Comparison of ENCODE assay signal across 2 cellular contexts in the genomic region with DNA sequence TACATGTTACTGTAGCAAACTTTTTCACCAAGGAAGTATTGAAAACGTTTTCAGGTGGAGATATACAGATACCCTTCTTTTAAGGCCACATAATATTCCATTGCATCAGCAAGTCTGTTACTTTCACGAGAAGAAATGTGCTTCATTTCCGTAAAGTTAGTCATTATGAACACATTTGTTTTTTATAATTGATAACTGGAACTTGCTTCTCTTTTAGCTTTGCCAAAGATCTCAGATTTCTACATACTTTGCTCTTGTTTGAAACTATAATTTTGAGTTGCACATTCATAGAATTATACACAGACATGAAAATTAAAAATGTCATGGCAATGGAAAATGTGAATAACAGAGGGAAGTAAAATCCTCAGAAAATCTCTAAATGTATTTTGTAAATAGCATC.
TF ChIP-seq lines count a peak whose summit lies in the region.

No MANE protein-coding gene starts in this region.

TF ChIP-seq in SK-N-SH, 30 proteins besides CTCF, POLR2A, EP300 and RAD21 (continued from another document):
- TF ChIP-seq TEAD4 (IDR thresholded peaks at IDR 0.05; ENCODE audit: borderline replicate concordance, insufficient read depth) (no peak), NFIC (IDR thresholded peaks at IDR 0.05; ENCODE audit: borderline replicate concordance) (no peak), ELF1 (IDR thresholded peaks at IDR 0.05) (no peak), MXI1 (IDR thresholded peaks at IDR 0.05; ENCODE audit: low read depth, low read length) (no peak), RCOR1 (IDR thresholded peaks at IDR 0.05; ENCODE audit: low read length) (no peak), RXRA (IDR thresholded peaks at IDR 0.05; ENCODE audit: borderline replicate concordance, low read depth) (no peak), FOXM1 (IDR thresholded peaks at IDR 0.05; ENCODE audit: low read depth) (no peak)
- TF ChIP-seq, protein P1, sequence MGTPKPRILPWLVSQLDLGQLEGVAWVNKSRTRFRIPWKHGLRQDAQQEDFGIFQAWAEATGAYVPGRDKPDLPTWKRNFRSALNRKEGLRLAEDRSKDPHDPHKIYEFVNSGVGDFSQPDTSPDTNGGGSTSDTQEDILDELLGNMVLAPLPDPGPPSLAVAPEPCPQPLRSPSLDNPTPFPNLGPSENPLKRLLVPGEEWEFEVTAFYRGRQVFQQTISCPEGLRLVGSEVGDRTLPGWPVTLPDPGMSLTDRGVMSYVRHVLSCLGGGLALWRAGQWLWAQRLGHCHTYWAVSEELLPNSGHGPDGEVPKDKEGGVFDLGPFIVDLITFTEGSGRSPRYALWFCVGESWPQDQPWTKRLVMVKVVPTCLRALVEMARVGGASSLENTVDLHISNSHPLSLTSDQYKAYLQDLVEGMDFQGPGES (IDR thresholded peaks at IDR 0.05; ENCODE audit: low read depth, low read length) = no peak
- TF ChIP-seq, protein P2, sequence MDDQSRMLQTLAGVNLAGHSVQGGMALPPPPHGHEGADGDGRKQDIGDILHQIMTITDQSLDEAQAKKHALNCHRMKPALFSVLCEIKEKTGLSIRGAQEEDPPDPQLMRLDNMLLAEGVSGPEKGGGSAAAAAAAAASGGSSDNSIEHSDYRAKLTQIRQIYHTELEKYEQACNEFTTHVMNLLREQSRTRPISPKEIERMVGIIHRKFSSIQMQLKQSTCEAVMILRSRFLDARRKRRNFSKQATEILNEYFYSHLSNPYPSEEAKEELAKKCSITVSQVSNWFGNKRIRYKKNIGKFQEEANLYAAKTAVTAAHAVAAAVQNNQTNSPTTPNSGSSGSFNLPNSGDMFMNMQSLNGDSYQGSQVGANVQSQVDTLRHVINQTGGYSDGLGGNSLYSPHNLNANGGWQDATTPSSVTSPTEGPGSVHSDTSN (IDR thresholded peaks at IDR 0.05) = no peak

TF ChIP-seq in SK-N-SH treated with all-trans-retinoic acid at 6 μM for 48 hours, 23 proteins besides CTCF, POLR2A, EP300 and RAD21 (continued from another document):
- TF ChIP-seq, protein P3, sequence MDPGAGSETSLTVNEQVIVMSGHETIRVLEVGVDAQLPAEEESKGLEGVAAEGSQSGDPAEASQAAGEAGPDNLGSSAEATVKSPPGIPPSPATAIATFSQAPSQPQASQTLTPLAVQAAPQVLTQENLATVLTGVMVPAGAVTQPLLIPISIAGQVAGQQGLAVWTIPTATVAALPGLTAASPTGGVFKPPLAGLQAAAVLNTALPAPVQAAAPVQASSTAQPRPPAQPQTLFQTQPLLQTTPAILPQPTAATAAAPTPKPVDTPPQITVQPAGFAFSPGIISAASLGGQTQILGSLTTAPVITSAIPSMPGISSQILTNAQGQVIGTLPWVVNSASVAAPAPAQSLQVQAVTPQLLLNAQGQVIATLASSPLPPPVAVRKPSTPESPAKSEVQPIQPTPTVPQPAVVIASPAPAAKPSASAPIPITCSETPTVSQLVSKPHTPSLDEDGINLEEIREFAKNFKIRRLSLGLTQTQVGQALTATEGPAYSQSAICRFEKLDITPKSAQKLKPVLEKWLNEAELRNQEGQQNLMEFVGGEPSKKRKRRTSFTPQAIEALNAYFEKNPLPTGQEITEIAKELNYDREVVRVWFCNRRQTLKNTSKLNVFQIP (CRISPR knock-in tag; IDR thresholded peaks at IDR 0.05; ENCODE audit: borderline replicate concordance, low read depth) = no peak
- TF ChIP-seq ZNF70 (CRISPR knock-in tag; IDR thresholded peaks at IDR 0.05) (no peak), GLIS3 (CRISPR knock-in tag; IDR thresholded peaks at IDR 0.05) (no peak), ZFP30 (CRISPR knock-in tag; IDR thresholded peaks at IDR 0.05) (no peak), ESRRG (CRISPR knock-in tag; IDR thresholded peaks at IDR 0.05) (no peak), TOX (CRISPR knock-in tag; IDR thresholded peaks at IDR 0.05; ENCODE audit: borderline replicate concordance) (no peak), BACH2 (CRISPR knock-in tag; IDR thresholded peaks at IDR 0.05; ENCODE audit: borderline replicate concordance) (no peak), RARB (CRISPR knock-in tag; IDR thresholded peaks at IDR 0.05) (no peak)
- TF ChIP-seq, protein P4, sequence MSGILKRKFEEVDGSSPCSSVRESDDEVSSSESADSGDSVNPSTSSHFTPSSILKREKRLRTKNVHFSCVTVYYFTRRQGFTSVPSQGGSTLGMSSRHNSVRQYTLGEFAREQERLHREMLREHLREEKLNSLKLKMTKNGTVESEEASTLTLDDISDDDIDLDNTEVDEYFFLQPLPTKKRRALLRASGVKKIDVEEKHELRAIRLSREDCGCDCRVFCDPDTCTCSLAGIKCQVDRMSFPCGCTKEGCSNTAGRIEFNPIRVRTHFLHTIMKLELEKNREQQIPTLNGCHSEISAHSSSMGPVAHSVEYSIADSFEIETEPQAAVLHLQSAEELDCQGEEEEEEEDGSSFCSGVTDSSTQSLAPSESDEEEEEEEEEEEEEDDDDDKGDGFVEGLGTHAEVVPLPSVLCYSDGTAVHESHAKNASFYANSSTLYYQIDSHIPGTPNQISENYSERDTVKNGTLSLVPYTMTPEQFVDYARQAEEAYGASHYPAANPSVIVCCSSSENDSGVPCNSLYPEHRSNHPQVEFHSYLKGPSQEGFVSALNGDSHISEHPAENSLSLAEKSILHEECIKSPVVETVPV (CRISPR knock-in tag; IDR thresholded peaks at IDR 0.05) = no peak
- TF ChIP-seq, protein P5, sequence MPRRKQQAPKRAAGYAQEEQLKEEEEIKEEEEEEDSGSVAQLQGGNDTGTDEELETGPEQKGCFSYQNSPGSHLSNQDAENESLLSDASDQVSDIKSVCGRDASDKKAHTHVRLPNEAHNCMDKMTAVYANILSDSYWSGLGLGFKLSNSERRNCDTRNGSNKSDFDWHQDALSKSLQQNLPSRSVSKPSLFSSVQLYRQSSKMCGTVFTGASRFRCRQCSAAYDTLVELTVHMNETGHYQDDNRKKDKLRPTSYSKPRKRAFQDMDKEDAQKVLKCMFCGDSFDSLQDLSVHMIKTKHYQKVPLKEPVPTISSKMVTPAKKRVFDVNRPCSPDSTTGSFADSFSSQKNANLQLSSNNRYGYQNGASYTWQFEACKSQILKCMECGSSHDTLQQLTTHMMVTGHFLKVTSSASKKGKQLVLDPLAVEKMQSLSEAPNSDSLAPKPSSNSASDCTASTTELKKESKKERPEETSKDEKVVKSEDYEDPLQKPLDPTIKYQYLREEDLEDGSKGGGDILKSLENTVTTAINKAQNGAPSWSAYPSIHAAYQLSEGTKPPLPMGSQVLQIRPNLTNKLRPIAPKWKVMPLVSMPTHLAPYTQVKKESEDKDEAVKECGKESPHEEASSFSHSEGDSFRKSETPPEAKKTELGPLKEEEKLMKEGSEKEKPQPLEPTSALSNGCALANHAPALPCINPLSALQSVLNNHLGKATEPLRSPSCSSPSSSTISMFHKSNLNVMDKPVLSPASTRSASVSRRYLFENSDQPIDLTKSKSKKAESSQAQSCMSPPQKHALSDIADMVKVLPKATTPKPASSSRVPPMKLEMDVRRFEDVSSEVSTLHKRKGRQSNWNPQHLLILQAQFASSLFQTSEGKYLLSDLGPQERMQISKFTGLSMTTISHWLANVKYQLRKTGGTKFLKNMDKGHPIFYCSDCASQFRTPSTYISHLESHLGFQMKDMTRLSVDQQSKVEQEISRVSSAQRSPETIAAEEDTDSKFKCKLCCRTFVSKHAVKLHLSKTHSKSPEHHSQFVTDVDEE (CRISPR knock-in tag; IDR thresholded peaks at IDR 0.05) = no peak
